27 cellular contexts compared by ENCODE assay signal in genomic region chr12:97471194-97471593, GRCh38. TPM values are rescaled to one million over a fixed set of nuclear protein-coding genes. Genes with fewer than 3 reads are reported as not detected.
"Had no signal": no experiment of that assay in that cellular context is flagged by ENCODE, and none has a peak within 500 bp of the region (broad histone marks: within the 10 kb centered on the region; RNA-seq: fewer than 3 reads in every experiment).

No MANE protein-coding gene starts in this region.

- H3K4me3 Mint-ChIP-seq: activated CD4-positive, alpha-beta memory T cell treated with anti-CD3 and anti-CD28 coated beads, Interleukin-2, amount 10 ng/mL, durations not matched to agents 7 days and 5 days; activated CD4-positive, alpha-beta T cell treated with anti-CD3 and anti-CD28 coated beads, Interleukin-2, amount 10 ng/mL, durations not matched to agents 24 days and 14 days; activated naive CD8-positive, alpha-beta T cell treated with anti-CD3 and anti-CD28 coated beads, Interleukin-2, amount 50 U/mL, for 24 hours; activated T-helper 1 cell treated with anti-CD3 and anti-CD28 coated beads, Interleukin-12 subunit alpha, Interleukin-12 subunit beta, Interleukin-2, Interleukin-4 antibody, amounts not matched to agents 30 ng/mL and 10 ng/mL and 1 ng/mL, durations not matched to agents 14 hours and 24 hours and 36 hours; naive B cell; stimulated activated naive CD8-positive, alpha-beta T cell treated with anti-CD3 and anti-CD28 coated beads, Interleukin-15, Interleukin-2, amounts not matched to agents 100 ng/mL and 50 ng/mL, for 24 hours; T-helper 17 cell had no signal

- H3K9me3 ChIP-seq: esophagus squamous epithelium, gastrocnemius medialis, mucosa of descending colon, right lobe of liver, tibial artery had no signal

- DNase-seq: activated CD4-positive, alpha-beta memory T cell treated with anti-CD3 and anti-CD28 coated beads, Interleukin-2, amount 10 ng/mL, durations not matched to agents 7 days and 5 days; activated CD4-positive, alpha-beta T cell treated with anti-CD3 and anti-CD28 coated beads, Interleukin-2, amount 10 ng/mL, durations not matched to agents 24 days and 14 days; activated gamma-delta T cell; activated naive CD4-positive, alpha-beta T cell treated with anti-CD3 and anti-CD28 coated beads, Interleukin-2, amount 50 U/mL, for 16 hours; activated naive CD8-positive, alpha-beta T cell treated with anti-CD3 and anti-CD28 coated beads, Interleukin-2, amount 50 U/mL, for 24 hours; brain microvascular endothelial cell; central memory CD4-positive, alpha-beta T cell; effector memory CD4-positive, alpha-beta T cell; esophagus squamous epithelium; gastrocnemius medialis; hippocampal formation; left colon; mesenchymal stem cell; mucosa of descending colon; naive B cell; posterior cingulate gyrus; right lobe of liver; stimulated activated CD4-positive, alpha-beta T cell treated with anti-CD3 and anti-CD28 coated beads, Interleukin-1b, Interleukin-23, amount 100 ng/mL, for 48 hours; substantia nigra; T-helper 17 cell; tibial artery had no signal

- H3K36me3 Mint-ChIP-seq: naive B cell had no signal

- H3K36me3 ChIP-seq: brain microvascular endothelial cell, esophagus squamous epithelium, gastrocnemius medialis, right lobe of liver, tibial artery had no signal

- H3K27ac ChIP-seq: brain microvascular endothelial cell, esophagus squamous epithelium, gastrocnemius medialis, right lobe of liver, skin epidermis, tibial artery had no signal

- H3K9me3 Mint-ChIP-seq: activated CD4-positive, alpha-beta memory T cell treated with anti-CD3 and anti-CD28 coated beads, Interleukin-2, amount 10 ng/mL, durations not matched to agents 7 days and 5 days; activated CD4-positive, alpha-beta T cell treated with anti-CD3 and anti-CD28 coated beads, Interleukin-2, amount 10 ng/mL, durations not matched to agents 24 days and 14 days; activated naive CD8-positive, alpha-beta T cell treated with anti-CD3 and anti-CD28 coated beads, Interleukin-2, amount 50 U/mL, for 24 hours; activated T-helper 1 cell treated with anti-CD3 and anti-CD28 coated beads, Interleukin-12 subunit alpha, Interleukin-12 subunit beta, Interleukin-2, Interleukin-4 antibody, amounts not matched to agents 30 ng/mL and 10 ng/mL and 1 ng/mL, durations not matched to agents 14 hours and 24 hours and 36 hours; naive B cell had no signal

- H3K4me1 ChIP-seq: esophagus squamous epithelium, gastrocnemius medialis, right lobe of liver, tibial artery had no signal

- H3K4me1 Mint-ChIP-seq: activated CD4-positive, alpha-beta memory T cell treated with anti-CD3 and anti-CD28 coated beads, Interleukin-2, amount 10 ng/mL, durations not matched to agents 7 days and 5 days; activated CD4-positive, alpha-beta T cell treated with anti-CD3 and anti-CD28 coated beads, Interleukin-2, amount 10 ng/mL, durations not matched to agents 24 days and 14 days; activated naive CD8-positive, alpha-beta T cell treated with anti-CD3 and anti-CD28 coated beads, Interleukin-2, amount 50 U/mL, for 24 hours; naive B cell had no signal

- ATAC-seq: activated naive CD8-positive, alpha-beta T cell treated with anti-CD3 and anti-CD28 coated beads, Interleukin-2, amount 50 U/mL, for 24 hours; gastrocnemius medialis; left colon; mucosa of descending colon; right lobe of liver; T-helper 17 cell had no signal

- H3K27ac Mint-ChIP-seq: activated CD4-positive, alpha-beta memory T cell treated with anti-CD3 and anti-CD28 coated beads, Interleukin-2, amount 10 ng/mL, durations not matched to agents 7 days and 5 days; activated CD4-positive, alpha-beta T cell treated with anti-CD3 and anti-CD28 coated beads, Interleukin-2, amount 10 ng/mL, durations not matched to agents 24 days and 14 days; activated naive CD8-positive, alpha-beta T cell treated with anti-CD3 and anti-CD28 coated beads, Interleukin-2, amount 50 U/mL, for 24 hours; activated T-helper 1 cell treated with anti-CD3 and anti-CD28 coated beads, Interleukin-12 subunit alpha, Interleukin-12 subunit beta, Interleukin-2, Interleukin-4 antibody, amounts not matched to agents 30 ng/mL and 10 ng/mL and 1 ng/mL, durations not matched to agents 14 hours and 24 hours and 36 hours; naive B cell; stimulated activated naive CD8-positive, alpha-beta T cell treated with anti-CD3 and anti-CD28 coated beads, Interleukin-15, Interleukin-2, amounts not matched to agents 100 ng/mL and 50 ng/mL, for 24 hours; T-helper 17 cell had no signal

- H3K27me3 ChIP-seq: brain microvascular endothelial cell, esophagus squamous epithelium, gastrocnemius medialis, right lobe of liver, tibial artery had no signal

- H3K4me3 ChIP-seq: esophagus squamous epithelium, gastrocnemius medialis, mucosa of descending colon, right lobe of liver, skin epidermis, tibial artery had no signal

- H3K27me3 Mint-ChIP-seq: activated CD4-positive, alpha-beta T cell treated with anti-CD3 and anti-CD28 coated beads, Interleukin-2, amount 10 ng/mL, durations not matched to agents 24 days and 14 days had no signal

RNA-seq across cellular contexts. Expression of gene RMST, which starts 8.6 kb away (rescaled TPM):
- total RNA-seq: activated CD4-positive, alpha-beta memory T cell treated with anti-CD3 and anti-CD28 coated beads, Interleukin-2, amount 10 ng/mL, durations not matched to agents 7 days and 5 days; activated CD4-positive, alpha-beta T cell treated with anti-CD3 and anti-CD28 coated beads, Interleukin-2, amount 10 ng/mL, durations not matched to agents 24 days and 14 days; activated T-helper 1 cell treated with anti-CD3 and anti-CD28 coated beads, Interleukin-12 subunit alpha, Interleukin-12 subunit beta, Interleukin-2, Interleukin-4 antibody, amounts not matched to agents 30 ng/mL and 10 ng/mL and 1 ng/mL, durations not matched to agents 14 hours and 24 hours and 36 hours; dermis microvascular lymphatic vessel endothelial cell; T-helper 17 cell had no signal
- polyA plus RNA-seq: keratinocyte, urinary bladder had no signal
